Comparison of ENCODE assay signal across 1 cellular context in the genomic region with DNA sequence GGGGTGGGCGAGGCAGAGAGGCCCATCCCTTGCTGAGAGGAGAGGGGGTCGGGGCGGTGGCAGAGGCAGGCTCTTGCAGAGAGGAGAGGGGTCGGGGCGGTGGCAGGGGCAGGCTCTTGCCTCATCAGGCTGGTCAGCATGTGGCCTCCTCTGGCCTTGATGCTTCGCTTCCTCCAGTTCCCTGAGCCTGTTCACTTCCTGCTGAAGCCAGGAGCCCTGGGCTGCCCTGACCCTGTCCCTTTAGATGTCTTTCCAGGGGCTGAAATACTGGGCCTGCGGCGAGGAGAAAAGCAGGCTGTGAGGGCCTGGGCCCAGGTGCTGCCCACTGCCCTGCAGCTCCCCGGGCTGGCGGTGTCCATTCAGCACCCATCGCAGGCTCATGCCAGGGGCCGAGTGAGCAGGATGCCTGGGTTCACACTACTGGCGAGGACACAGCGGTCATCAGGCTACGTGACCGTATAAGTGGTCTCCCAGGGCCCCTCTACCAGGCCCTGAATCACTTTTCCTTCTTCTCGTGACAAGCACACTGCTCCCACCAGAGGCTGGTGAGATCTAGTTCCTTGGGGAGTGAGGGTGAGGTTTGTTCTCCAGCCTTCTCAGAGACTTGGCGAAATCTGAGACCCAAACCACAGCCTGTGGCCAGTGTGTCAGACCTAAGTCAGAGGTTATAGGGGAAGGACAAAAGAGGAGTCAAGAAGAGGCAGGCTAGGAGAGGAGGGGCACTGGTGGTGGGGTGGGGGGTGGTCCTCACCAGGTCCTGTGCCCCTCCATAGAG.
TF ChIP-seq lines count a peak whose summit lies in the region.

No MANE protein-coding gene starts in this region.

TF ChIP-seq in K562, 482 proteins besides CTCF, POLR2A, EP300 and RAD21 (continued from another document):
- TF ChIP-seq, protein P1, sequence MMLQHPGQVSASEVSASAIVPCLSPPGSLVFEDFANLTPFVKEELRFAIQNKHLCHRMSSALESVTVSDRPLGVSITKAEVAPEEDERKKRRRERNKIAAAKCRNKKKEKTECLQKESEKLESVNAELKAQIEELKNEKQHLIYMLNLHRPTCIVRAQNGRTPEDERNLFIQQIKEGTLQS (IDR thresholded peaks at IDR 0.05): no peak
- TF ChIP-seq, protein P1 (CRISPR knock-in tag; conservative IDR thresholded peaks at IDR 0.05): no peak
- TF ChIP-seq NR2C1 (IDR thresholded peaks at IDR 0.05): no peak
- TF ChIP-seq NR2C1 (tag; IDR thresholded peaks at IDR 0.05): no peak
- 0 out of 2 replicates have a peak, but pooled peaks have one; percentile 25 for TF ChIP-seq PTBP1 (IDR thresholded peaks at IDR 0.05; ENCODE audit: low read depth, low read length)
TF ChIP-seq in K562: peak in this region for 18.
